Comparison of ENCODE assay signal across 24 cellular contexts in genomic region chr2:10352972-10353371, GRCh38.
"Had no signal": no experiment of that assay in that cellular context is flagged by ENCODE, and none has a peak within 500 bp of the region (broad histone marks: within the 10 kb centered on the region; RNA-seq: fewer than 3 reads in every experiment).

No MANE protein-coding gene starts in this region.

- FAIRE-seq: bronchial epithelial cell had no signal

- H3K9me3 ChIP-seq: ascending aorta, body of pancreas, MG63 had no signal

- H3K4me3 ChIP-seq: ascending aorta, body of pancreas, MG63 had no signal

- H3K27me3 ChIP-seq: ascending aorta, body of pancreas, MG63 had no signal

- H3K4me3 Mint-ChIP-seq: activated CD4-positive, alpha-beta memory T cell treated with anti-CD3 and anti-CD28 coated beads for 36 hours; activated CD4-positive, alpha-beta T cell treated with anti-CD3 and anti-CD28 coated beads, Interleukin-2, amount 10 ng/mL, durations not matched to agents 7 days and 5 days; activated T-helper 1 cell treated with anti-CD3 and anti-CD28 coated beads, Interleukin-12 subunit alpha, Interleukin-12 subunit beta, Interleukin-2, Interleukin-4 antibody, amounts not matched to agents 30 ng/mL and 10 ng/mL and 1 ng/mL, durations not matched to agents 14 hours and 24 hours and 36 hours; T-cell had no signal

- H3K4me1 ChIP-seq: ascending aorta had no signal

- ATAC-seq: body of pancreas, T-cell had no signal

- H3K36me3 ChIP-seq: ascending aorta had no signal

- H3K27ac Mint-ChIP-seq: activated CD4-positive, alpha-beta memory T cell treated with anti-CD3 and anti-CD28 coated beads for 36 hours; activated CD4-positive, alpha-beta T cell treated with anti-CD3 and anti-CD28 coated beads, Interleukin-2, amount 10 ng/mL, durations not matched to agents 7 days and 5 days; activated T-helper 1 cell treated with anti-CD3 and anti-CD28 coated beads, Interleukin-12 subunit alpha, Interleukin-12 subunit beta, Interleukin-2, Interleukin-4 antibody, amounts not matched to agents 30 ng/mL and 10 ng/mL and 1 ng/mL, durations not matched to agents 14 hours and 24 hours and 36 hours had no signal

- H3K27ac ChIP-seq: ascending aorta, body of pancreas, VCaP had no signal

- H3K9me3 Mint-ChIP-seq: activated CD4-positive, alpha-beta memory T cell treated with anti-CD3 and anti-CD28 coated beads for 36 hours; activated CD4-positive, alpha-beta T cell treated with anti-CD3 and anti-CD28 coated beads, Interleukin-2, amount 10 ng/mL, durations not matched to agents 7 days and 5 days; activated T-helper 1 cell treated with anti-CD3 and anti-CD28 coated beads, Interleukin-12 subunit alpha, Interleukin-12 subunit beta, Interleukin-2, Interleukin-4 antibody, amounts not matched to agents 30 ng/mL and 10 ng/mL and 1 ng/mL, durations not matched to agents 14 hours and 24 hours and 36 hours; T-cell had no signal

- H3K27me3 Mint-ChIP-seq: activated CD4-positive, alpha-beta memory T cell treated with anti-CD3 and anti-CD28 coated beads for 36 hours; activated CD4-positive, alpha-beta T cell treated with anti-CD3 and anti-CD28 coated beads, Interleukin-2, amount 10 ng/mL, durations not matched to agents 7 days and 5 days; T-cell had no signal

- DNase-seq: activated CD4-positive, alpha-beta memory T cell treated with anti-CD3 and anti-CD28 coated beads for 36 hours; activated CD4-positive, alpha-beta T cell treated with anti-CD3 and anti-CD28 coated beads, Interleukin-2, amount 10 ng/mL, durations not matched to agents 7 days and 5 days; activated CD4-positive, CD25-positive, alpha-beta regulatory T cell; activated CD8-positive, alpha-beta memory T cell treated with anti-CD3 and anti-CD28 coated beads, Interleukin-2, amount 50 U/mL, for 4 hours; activated effector memory CD4-positive, alpha-beta T cell treated with Interleukin-2 at 50 U/mL for 16 hours; activated naive CD4-positive, alpha-beta T cell treated with Interleukin-2 at 50 U/mL for 16 hours; amniotic stem cell; body of pancreas; central memory CD4-positive, alpha-beta T cell; MG63; MV-4-11; NCI-H1092 treated with DMSO at 0.1 percent for 48 hours; NCI-H1417 treated with DMSO at 0.1 percent for 48 hours; NCI-H2029; NCI-H2107; NCI-H345; NCI-H510A; NCI-H526 treated with DMSO at 0.1 percent for 48 hours; SIG-M5; T-cell had no signal
